8 cellular contexts compared by ENCODE assay signal in the genomic region with DNA sequence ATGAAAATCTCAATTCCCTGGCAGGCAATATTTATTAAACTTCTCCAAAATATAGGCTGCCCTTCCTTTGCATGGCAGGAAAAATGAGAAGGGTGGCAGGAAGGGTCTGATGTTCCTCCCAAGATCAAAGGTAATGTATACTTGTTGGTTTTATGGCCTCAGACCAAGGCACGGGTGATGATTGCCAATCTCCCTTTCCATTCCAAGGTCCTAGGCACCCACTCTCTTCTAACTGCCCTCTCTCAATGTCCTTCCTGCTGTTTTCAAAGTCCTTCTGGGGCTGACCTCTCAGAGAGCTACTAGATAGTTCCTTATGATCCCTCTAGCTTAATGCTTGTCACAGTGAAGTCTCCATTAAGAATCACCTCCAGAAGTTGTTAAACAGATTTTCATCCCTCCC. TPM values are rescaled to one million over a fixed set of nuclear protein-coding genes. Genes with fewer than 3 reads are reported as not detected.
"Had no signal": no experiment of that assay in that cellular context is flagged by ENCODE, and none has a peak within 500 bp of the region (broad histone marks: within the 10 kb centered on the region; RNA-seq: fewer than 3 reads in every experiment).

No MANE protein-coding gene starts in this region.

- H3K36me3 ChIP-seq: HAP-1 had no signal

- H3K4me3 ChIP-seq: GM23248, HAP-1 had no signal

- FAIRE-seq: HTR-8/SVneo had no signal

- H3K9me3 Mint-ChIP-seq: HFFc6 had no signal

- H3K9ac ChIP-seq: GM23248 had no signal

- ATAC-seq: HCT116 had no signal

- H3K27ac Mint-ChIP-seq: HFFc6, IgD-negative memory B cell had no signal

- H3K9me3 ChIP-seq: HAP-1 had no signal

- H3K4me3 Mint-ChIP-seq: HFFc6, IgD-negative memory B cell had no signal

- H3K36me3 Mint-ChIP-seq: IgD-negative memory B cell had no signal

- H3K27ac ChIP-seq: GM23248 had no signal

- H3K4me1 Mint-ChIP-seq: IgD-negative memory B cell had no signal

- DNase-seq: GM23248, GOT3, H7, HFFc6 had no signal

RNA-seq across cellular contexts. Expression of gene JAG1, which starts 15.6 kb away (rescaled TPM):
- polyA plus RNA-seq: IgD-negative memory B cell had no signal
